Comparison of ENCODE assay signal across 8 cellular contexts in the genomic region with DNA sequence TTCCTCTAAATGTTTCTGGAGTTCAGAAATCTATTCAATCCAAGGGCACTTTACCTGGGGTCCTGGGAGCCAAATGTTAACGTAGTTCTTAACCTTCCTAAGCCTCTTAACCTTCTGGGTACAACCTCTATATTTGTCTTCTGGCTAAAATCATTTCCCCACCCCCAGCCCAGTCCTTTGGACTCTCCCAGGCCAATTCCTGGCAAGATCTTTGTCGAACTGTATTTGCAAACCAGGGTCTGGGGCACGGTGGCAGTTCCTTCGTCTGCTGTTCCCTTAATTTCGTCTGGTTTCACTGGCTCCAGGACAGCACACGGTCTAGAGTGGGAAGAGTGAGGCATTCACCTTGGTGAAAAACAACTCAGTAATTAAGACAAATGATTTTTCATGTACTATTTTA. TPM values are rescaled to one million over a fixed set of nuclear protein-coding genes. Genes with fewer than 3 reads are reported as not detected.
DNase-seq lines count a peak whose midpoint lies in the region; ATAC-seq and TF ChIP-seq lines count a peak whose summit lies in the region.

No MANE protein-coding gene starts in this region.

- peaks cover 6% of the 10 kb centered on the region for H3K4me1 Mint-ChIP-seq in activated naive CD4-positive, alpha-beta T cell treated with anti-CD3 and anti-CD28 coated beads, Interleukin-2, amount 50 U/mL, for 24 hours
- H3K4me1 Mint-ChIP-seq in stimulated activated memory B cell treated with anti-CD40 and anti-IgM and Interleukin-4, amounts not matched to agents 10 μg/mL and 1 μg/mL and 100 μg/mL, for 72 hours: peaks cover 15% of the 10 kb centered on the region

- no peak for TF ChIP-seq POLR2A in esophagus muscularis mucosa (IDR thresholded peaks at IDR 0.05; ENCODE audit: low read depth)
- TF ChIP-seq POLR2A in GM18505 (IDR thresholded peaks at IDR 0.05; ENCODE audit: borderline replicate concordance, extremely low read depth, insufficient read depth, insufficient read length): no peak

- BruUV-seq in PC-3 (replicated peaks; lab: Mats Ljungman, UMichigan): no TSS peak

- no peaks in the 10 kb centered on the region for H3K9me2 ChIP-seq in PC-3 (replicated peaks; ENCODE audit: low read length)

- ATAC-seq in PC-3 (no peak), GM21723 (IDR thresholded peaks at IDR 0.05; ENCODE audit: unreplicated experiment) (no peak), GM18505 (IDR thresholded peaks at IDR 0.05; ENCODE audit: unreplicated experiment) (no peak)
- ATAC-seq in stimulated activated memory B cell treated with anti-CD40 and anti-IgM and Interleukin-4, amounts not matched to agents 10 μg/mL and 1 μg/mL and 100 μg/mL, for 72 hours: no peak

- H3F3A ChIP-seq in PC-3 (ENCODE audit: low read length, unreplicated experiment): no peaks in the 10 kb centered on the region

- TF ChIP-seq EP300 in esophagus muscularis mucosa (IDR thresholded peaks at IDR 0.05): no peak

- H3K27ac ChIP-seq in PC-3 (ENCODE audit: low read length) (no peak overlapping the region), esophagus muscularis mucosa (replicated peaks in 1 of 4) (peak overlapping the region in 3 of 4 donors; percentile 96 to 98 (median 97))

- peaks cover 21% of the 10 kb centered on the region for H3K79me2 ChIP-seq in PC-3 (ENCODE audit: low read length)

- no peak overlapping the region for H3K27ac Mint-ChIP-seq in activated naive CD4-positive, alpha-beta T cell treated with anti-CD3 and anti-CD28 coated beads, Interleukin-2, amount 50 U/mL, for 24 hours
- H3K27ac Mint-ChIP-seq in stimulated activated memory B cell treated with anti-CD40 and anti-IgM and Interleukin-4, amounts not matched to agents 10 μg/mL and 1 μg/mL and 100 μg/mL, for 72 hours: peak overlapping the region; percentile 94

- DNase-seq in activated naive CD4-positive, alpha-beta T cell treated with Interleukin-2 at 50 U/mL for 16 hours: no peak
- DNase-seq in PC-3: no peak
- no peak for DNase-seq in esophagus muscularis mucosa (ENCODE audit: extremely low spot score)
- DNase-seq in NCI-H2227 (lab: John Stamatoyannopoulos, UW; ENCODE audit: unreplicated experiment): no peak

- H4K20me1 ChIP-seq in PC-3 (ENCODE audit: low read length): peaks cover 23% of the 10 kb centered on the region

- no peak overlapping the region for H2AFZ ChIP-seq in PC-3 (ENCODE audit: low read length)

- no peaks in the 10 kb centered on the region for H3K9me3 Mint-ChIP-seq in activated naive CD4-positive, alpha-beta T cell treated with anti-CD3 and anti-CD28 coated beads, Interleukin-2, amount 50 U/mL, for 24 hours
- no peaks in the 10 kb centered on the region for H3K9me3 Mint-ChIP-seq in stimulated activated memory B cell treated with anti-CD40 and anti-IgM and Interleukin-4, amounts not matched to agents 10 μg/mL and 1 μg/mL and 100 μg/mL, for 72 hours

- H3K4me3 ChIP-seq in PC-3 (ENCODE audit: low read length) (no peak overlapping the region), esophagus muscularis mucosa (peak overlapping the region in 1 of 4 donors; percentile 81)

- TF ChIP-seq CTCF in PC-3 (conservative IDR thresholded peaks at IDR 0.05; ENCODE audit: low read depth, low read length) (no peak), esophagus muscularis mucosa (IDR thresholded peaks at IDR 0.05) (no peak)

- H3K4me2 ChIP-seq in PC-3 (ENCODE audit: low read length): peak overlapping the region; percentile 99; the same call in 1 of the 2 replicates

- H3K27me3 Mint-ChIP-seq in activated naive CD4-positive, alpha-beta T cell treated with anti-CD3 and anti-CD28 coated beads, Interleukin-2, amount 50 U/mL, for 24 hours: no peaks in the 10 kb centered on the region
- no peaks in the 10 kb centered on the region for H3K27me3 Mint-ChIP-seq in stimulated activated memory B cell treated with anti-CD40 and anti-IgM and Interleukin-4, amounts not matched to agents 10 μg/mL and 1 μg/mL and 100 μg/mL, for 72 hours

- WGBS in esophagus muscularis mucosa: 75% methylated on average over 6 of the region's 6 CpGs

- no peaks in the 10 kb centered on the region for H3K36me3 Mint-ChIP-seq in activated naive CD4-positive, alpha-beta T cell treated with anti-CD3 and anti-CD28 coated beads, Interleukin-2, amount 50 U/mL, for 24 hours
- H3K36me3 Mint-ChIP-seq in stimulated activated memory B cell treated with anti-CD40 and anti-IgM and Interleukin-4, amounts not matched to agents 10 μg/mL and 1 μg/mL and 100 μg/mL, for 72 hours: peaks cover 5% of the 10 kb centered on the region

- CTCF ChIA-PET in PC-3 (lab: Charles Lee): interaction anchor here (0.6 kb wide), 1 partner anchor 401 kb away, joined by 11 read pairs; no protein-coding TSS in a partner anchor

- H3K9me3 ChIP-seq in PC-3 (ENCODE audit: low read length) (no peaks in the 10 kb centered on the region), esophagus muscularis mucosa (no peaks in the 10 kb centered on the region)

- H3K4me3 Mint-ChIP-seq in activated naive CD4-positive, alpha-beta T cell treated with anti-CD3 and anti-CD28 coated beads, Interleukin-2, amount 50 U/mL, for 24 hours: peak overlapping the region; percentile 88
- no peak overlapping the region for H3K4me3 Mint-ChIP-seq in stimulated activated memory B cell treated with anti-CD40 and anti-IgM and Interleukin-4, amounts not matched to agents 10 μg/mL and 1 μg/mL and 100 μg/mL, for 72 hours

- H3K27me3 ChIP-seq in PC-3 (ENCODE audit: low read length): no peaks in the 10 kb centered on the region
- no peaks in the 10 kb centered on the region for H3K27me3 ChIP-seq in esophagus muscularis mucosa

- peaks cover 8% of the 10 kb centered on the region for H3K4me1 ChIP-seq in PC-3 (ENCODE audit: insufficient read depth, low read length)
- peaks cover 0 to 17% (median 14%) of the 10 kb centered on the region in 4 donors for H3K4me1 ChIP-seq in esophagus muscularis mucosa

- POLR2A ChIA-PET in PC-3 (lab: Charles Lee; ENCODE audit: unreplicated experiment): no interaction called here

- H3K9ac ChIP-seq in PC-3 (ENCODE audit: low read length): no peak overlapping the region

- intact Hi-C loops in PC-3 (cut with micrococcal nuclease) (loop anchor here (5.0 kb wide), 1 partner anchor 55 kb away; no protein-coding TSS in a partner anchor), esophagus muscularis mucosa (cut with DNase I) (no loop called here)

- H3K36me3 ChIP-seq in PC-3 (ENCODE audit: low read depth, low read length): peaks cover 25% of the 10 kb centered on the region
- peaks cover 0 to 20% (median 16%) of the 10 kb centered on the region in 4 donors for H3K36me3 ChIP-seq in esophagus muscularis mucosa

RNA-seq across cellular contexts. Expression of gene SLC25A5, which starts 0.8 kb away (rescaled TPM):
- total RNA-seq in PC-3 (2014; rRNA removed) (410 and 544 TPM in 2 replicates), esophagus muscularis mucosa (100 to 1,000 TPM; 268 to 328 (median 299) TPM)
